Comparison of ENCODE assay signal across 14 cellular contexts in the genomic region with DNA sequence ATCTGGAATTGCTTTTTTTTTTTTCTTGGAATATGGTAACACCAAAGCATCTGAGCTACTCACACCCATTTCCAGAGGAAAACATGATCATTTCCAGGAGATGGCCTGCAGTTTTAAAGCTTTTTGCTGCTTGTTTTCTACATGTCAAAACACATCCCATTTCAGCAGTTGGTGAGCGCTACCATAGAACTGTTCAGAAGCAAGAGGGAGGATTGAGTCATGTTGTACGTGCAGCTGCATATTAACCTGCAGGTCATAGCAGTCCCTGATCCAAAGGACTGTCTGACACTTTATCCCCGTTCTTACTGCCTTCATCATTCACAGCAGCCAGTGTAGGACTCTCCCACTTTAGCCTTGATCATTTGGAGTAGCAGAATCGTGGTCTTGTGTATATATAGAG.
"Had no signal": no experiment of that assay in that cellular context is flagged by ENCODE, and none has a peak within 500 bp of the region (broad histone marks: within the 10 kb centered on the region; RNA-seq: fewer than 3 reads in every experiment).

No MANE protein-coding gene starts in this region.

- H3K36me3 ChIP-seq: heart left ventricle, left lung, neural progenitor cell, pancreas, stomach had no signal

- H3K9me3 ChIP-seq: left lung, pancreas, stomach had no signal

- DNase-seq: activated CD4-positive, alpha-beta T cell treated with anti-CD3 and anti-CD28 coated beads for 1 hour; activated CD4-positive, alpha-beta T cell treated with anti-CD3 and anti-CD28 coated beads, Interleukin-2, amount 50 U/mL, for 48 hours; activated gamma-delta T cell; activated T-cell treated with anti-CD3 and anti-CD28 coated beads, Interleukin-2, amount 50 U/mL, for 4 hours; heart left ventricle; pancreas; stimulated activated CD4-positive, alpha-beta T cell treated with anti-CD3 and anti-CD28 coated beads, Interleukin-4, amount 100 ng/mL, for 4 hours; stomach; T-helper 9 cell had no signal

- ATAC-seq: activated T-cell treated with anti-CD3 and anti-CD28 coated beads, Interleukin-2, amount 50 U/mL, for 4 hours; left lung had no signal

- FAIRE-seq: colon, islet of Langerhans, pancreas, urothelium cell line had no signal

- H3K4me3 ChIP-seq: heart left ventricle, left lung, neural progenitor cell, pancreas, stomach had no signal

- H3K27ac ChIP-seq: heart left ventricle, left lung, neural progenitor cell, pancreas, stomach had no signal

- H3K4me1 ChIP-seq: heart left ventricle, left lung, pancreas had no signal

- H3K27me3 ChIP-seq: heart left ventricle, left lung, neural progenitor cell, pancreas, stomach had no signal
